In genomic region chr3:42072583-42072924, GRCh38 we compare ENCODE assay signal across 1 cellular context.
TF ChIP-seq lines count a peak whose summit lies in the region.

No MANE protein-coding gene starts in this region.

TF ChIP-seq in H1, 55 proteins besides CTCF, POLR2A, EP300 and RAD21:
- TF ChIP-seq, protein P1, sequence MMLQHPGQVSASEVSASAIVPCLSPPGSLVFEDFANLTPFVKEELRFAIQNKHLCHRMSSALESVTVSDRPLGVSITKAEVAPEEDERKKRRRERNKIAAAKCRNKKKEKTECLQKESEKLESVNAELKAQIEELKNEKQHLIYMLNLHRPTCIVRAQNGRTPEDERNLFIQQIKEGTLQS (IDR thresholded peaks at IDR 0.05; ENCODE audit: insufficient read depth, low read depth, low read length), result no peak
- no peak for TF ChIP-seq CEBPB (IDR thresholded peaks at IDR 0.05; ENCODE audit: low read depth, low read length)
- TF ChIP-seq USF2 (IDR thresholded peaks at IDR 0.05; ENCODE audit: low read length), result no peak
- TF ChIP-seq CTBP2 (IDR thresholded peaks at IDR 0.05; ENCODE audit: borderline replicate concordance, insufficient read depth, insufficient read length, low read length), result no peak
- no peak for TF ChIP-seq SIRT6 (IDR thresholded peaks at IDR 0.05; ENCODE audit: low read length)
- no peak for TF ChIP-seq HDAC2 (IDR thresholded peaks at IDR 0.05; ENCODE audit: borderline replicate concordance in 1 of 2, low read depth in 2 of 2, low read length in 2 of 2)
- TF ChIP-seq SUZ12 (IDR thresholded peaks at IDR 0.05; ENCODE audit: low read length), result no peak
- no peak for TF ChIP-seq YY1 (IDR thresholded peaks at IDR 0.05; ENCODE audit: low read depth, low read length)
- no peak for TF ChIP-seq CHD7 (IDR thresholded peaks at IDR 0.05; ENCODE audit: insufficient replicate concordance, low read length)
- no peak for TF ChIP-seq MAX (IDR thresholded peaks at IDR 0.05)
- no peak for TF ChIP-seq FOSL1 (IDR thresholded peaks at IDR 0.05; ENCODE audit: insufficient read depth, low read depth, low read length)
- TF ChIP-seq BACH1 (IDR thresholded peaks at IDR 0.05; ENCODE audit: low read length), result no peak
- no peak for TF ChIP-seq KDM5A (IDR thresholded peaks at IDR 0.05; ENCODE audit: low read length)
- TF ChIP-seq NANOG (IDR thresholded peaks at IDR 0.05; ENCODE audit: insufficient read depth, low read depth, low read length, poor library complexity, severe bottlenecking), result no peak
- TF ChIP-seq TEAD4 (IDR thresholded peaks at IDR 0.05; ENCODE audit: low read depth, low read length), result no peak
- no peak for TF ChIP-seq RBBP5 (IDR thresholded peaks at IDR 0.05; ENCODE audit: borderline replicate concordance, low read depth, low read length)
- no peak for TF ChIP-seq HDAC6 (IDR thresholded peaks at IDR 0.05; ENCODE audit: low read depth, low read length)
- TF ChIP-seq SRF (IDR thresholded peaks at IDR 0.05; ENCODE audit: low read depth, low read length), result no peak
